ENCODE assay signal across 30 cellular contexts in genomic region chr6:126888727-126889725, GRCh38.
"Had no signal": no experiment of that assay in that cellular context is flagged by ENCODE, and none has a peak within 500 bp of the region (broad histone marks: within the 10 kb centered on the region; RNA-seq: fewer than 3 reads in every experiment).

No MANE protein-coding gene starts in this region.

- H3K27me3 ChIP-seq: brain microvascular endothelial cell, MG63 had no signal

- H3K9me3 ChIP-seq: MG63 had no signal

- H3K4me3 ChIP-seq: MG63 had no signal

- H3K4me3 Mint-ChIP-seq: activated B cell treated with CpG ODN at 0.5 μM for 24 hours; activated CD8-positive, alpha-beta T cell treated with anti-CD3 and anti-CD28 coated beads, Interleukin-2, amount 10 ng/mL, durations not matched to agents 7 days and 5 days; activated naive CD4-positive, alpha-beta T cell treated with anti-CD3 and anti-CD28 coated beads, Interleukin-2, amount 10 ng/mL, durations not matched to agents 7 days and 5 days; activated naive CD8-positive, alpha-beta T cell had no signal

- H3K27me3 Mint-ChIP-seq: activated B cell treated with CpG ODN at 0.5 μM for 24 hours; activated naive CD4-positive, alpha-beta T cell treated with anti-CD3 and anti-CD28 coated beads, Interleukin-2, amount 10 ng/mL, durations not matched to agents 7 days and 5 days had no signal

- H3K4me1 Mint-ChIP-seq: activated B cell treated with CpG ODN at 0.5 μM for 24 hours; activated naive CD4-positive, alpha-beta T cell treated with anti-CD3 and anti-CD28 coated beads, Interleukin-2, amount 10 ng/mL, durations not matched to agents 7 days and 5 days had no signal

- DNase-seq: activated B cell treated with CpG ODN at 0.5 μM for 24 hours; activated CD4-positive, alpha-beta T cell treated with anti-CD3 and anti-CD28 coated beads for 1 hour; activated CD4-positive, alpha-beta T cell treated with anti-CD3 and anti-CD28 coated beads for 48 hours; activated CD4-positive, alpha-beta T cell treated with anti-CD3 and anti-CD28 coated beads, Interleukin-2, amount 50 U/mL, for 4 hours; activated CD8-positive, alpha-beta memory T cell treated with anti-CD3 and anti-CD28 coated beads, Interleukin-2, amount 50 U/mL, for 4 hours; activated CD8-positive, alpha-beta T cell treated with anti-CD3 and anti-CD28 coated beads, Interleukin-2, amount 10 ng/mL, durations not matched to agents 7 days and 5 days; activated effector memory CD4-positive, alpha-beta T cell treated with Interleukin-2 at 50 U/mL for 16 hours; activated naive CD4-positive, alpha-beta T cell treated with anti-CD3 and anti-CD28 coated beads, Interleukin-2, amount 10 ng/mL, durations not matched to agents 7 days and 5 days; activated T-cell treated with anti-CD3 and anti-CD28 coated beads for 4 hours; activated T-cell treated with anti-CD3 and anti-CD28 coated beads, Interleukin-2, amount 50 U/mL, for 48 hours; amniotic stem cell; aorta; brain microvascular endothelial cell; central memory CD4-positive, alpha-beta T cell; Kasumi-1; KG1; MG63; NCI-H1048; NCI-H1105 treated with DMSO at 0.1 percent for 48 hours; NCI-H1436; NCI-H1694; NCI-H1930; NCI-H2081 treated with DMSO at 0.1 percent for 48 hours; NCI-H226; NCI-H446 treated with DMSO at 0.1 percent for 48 hours; T-helper 1 cell; T-helper 2 cell; T-helper 9 cell had no signal

- H3K36me3 Mint-ChIP-seq: activated naive CD4-positive, alpha-beta T cell treated with anti-CD3 and anti-CD28 coated beads, Interleukin-2, amount 10 ng/mL, durations not matched to agents 7 days and 5 days; activated naive CD8-positive, alpha-beta T cell had no signal

- H3K36me3 ChIP-seq: brain microvascular endothelial cell, MG63 had no signal

- ATAC-seq: activated CD8-positive, alpha-beta T cell treated with anti-CD3 and anti-CD28 coated beads, Interleukin-2, amount 10 ng/mL, durations not matched to agents 7 days and 5 days had no signal

- H3K9me3 Mint-ChIP-seq: activated naive CD4-positive, alpha-beta T cell treated with anti-CD3 and anti-CD28 coated beads, Interleukin-2, amount 10 ng/mL, durations not matched to agents 7 days and 5 days had no signal

- H3K27ac Mint-ChIP-seq: activated B cell treated with CpG ODN at 0.5 μM for 24 hours; activated CD8-positive, alpha-beta T cell treated with anti-CD3 and anti-CD28 coated beads, Interleukin-2, amount 10 ng/mL, durations not matched to agents 7 days and 5 days; activated naive CD4-positive, alpha-beta T cell treated with anti-CD3 and anti-CD28 coated beads, Interleukin-2, amount 10 ng/mL, durations not matched to agents 7 days and 5 days; activated naive CD8-positive, alpha-beta T cell had no signal

- H3K27ac ChIP-seq: brain microvascular endothelial cell, VCaP had no signal
